In genomic region chr15:48965972-48966371, GRCh38 we compare ENCODE assay signal across 8 cellular contexts. TPM values are rescaled to one million over a fixed set of nuclear protein-coding genes. Genes with fewer than 3 reads are reported as not detected.
DNase-seq lines count a peak whose midpoint lies in the region; TF ChIP-seq lines count a peak whose summit lies in the region.

No MANE protein-coding gene starts in this region.

- no peaks in the 10 kb centered on the region for H3K9me3 ChIP-seq in CD4-positive, alpha-beta memory T cell (ENCODE audit: control insufficient read depth in 1 of 2, low read length in 2 of 2)

- H3K4me3 Mint-ChIP-seq in activated CD4-positive, alpha-beta T cell treated with anti-CD3 and anti-CD28 coated beads, Interleukin-2, amount 10 ng/mL, durations not matched to agents 24 days and 14 days: peak overlapping the region; percentile 58
- no peak overlapping the region for H3K4me3 Mint-ChIP-seq in HFFc6
- H3K4me3 Mint-ChIP-seq in CD4-positive, alpha-beta memory T cell: no peak overlapping the region

- POLR2A ChIA-PET in CD4-positive, alpha-beta memory T cell (lab: Charles Lee; ENCODE audit: partially characterized antibody): interaction anchor here (1.6 kb wide), 1 partner anchor 88 kb away, joined by 8 read pairs; the partner anchor contains the start of gene EID1

- H3K27ac Mint-ChIP-seq in activated CD4-positive, alpha-beta T cell treated with anti-CD3 and anti-CD28 coated beads, Interleukin-2, amount 10 ng/mL, durations not matched to agents 24 days and 14 days: peak overlapping the region; percentile 93
- peak overlapping the region; percentile 49 for H3K27ac Mint-ChIP-seq in HFFc6
- H3K27ac Mint-ChIP-seq in CD4-positive, alpha-beta memory T cell: no peak overlapping the region

- H3K27me3 Mint-ChIP-seq in activated CD4-positive, alpha-beta T cell treated with anti-CD3 and anti-CD28 coated beads, Interleukin-2, amount 10 ng/mL, durations not matched to agents 24 days and 14 days: peaks cover 2% of the 10 kb centered on the region
- no peaks in the 10 kb centered on the region; the same call in 1 of the 2 replicates for H3K27me3 Mint-ChIP-seq in HFFc6 (ENCODE audit: insufficient read depth)
- H3K27me3 Mint-ChIP-seq in CD4-positive, alpha-beta memory T cell: peaks cover 20 to 36% of the 10 kb centered on the region in 2 donors

- no peak overlapping the region for H3K4me3 ChIP-seq in epithelial cell of proximal tubule (ENCODE audit: low read depth, low read length)
- H3K4me3 ChIP-seq in CD4-positive, alpha-beta memory T cell (ENCODE audit: low read length in 2 of 2): no peak overlapping the region

- peak; percentile 72 for DNase-seq in activated CD4-positive, alpha-beta T cell treated with anti-CD3 and anti-CD28 coated beads, Interleukin-2, amount 10 ng/mL, durations not matched to agents 24 days and 14 days
- DNase-seq in activated CD4-positive, alpha-beta T cell treated with anti-CD3 and anti-CD28 coated beads, Interleukin-2, amount 50 U/mL, for 1 hour: no peak
- DNase-seq in HFFc6: peak; percentile 79
- peak; percentile 12 for DNase-seq in NCI-H2171 (lab: John Stamatoyannopoulos, UW)
- DNase-seq in epithelial cell of proximal tubule (ENCODE audit: low read depth): no peak
- no peak for DNase-seq in NCI-H526 treated with DMSO at 0.1 percent for 48 hours (lab: John Stamatoyannopoulos, UW)
- no peak for DNase-seq in CD4-positive, alpha-beta memory T cell
- no peak for DNase-seq in NCI-H345 treated with DMSO at 0.1 percent for 48 hours (lab: John Stamatoyannopoulos, UW; ENCODE audit: unreplicated experiment)

- intact Hi-C loops in activated CD4-positive, alpha-beta T cell treated with anti-CD3 and anti-CD28 coated beads, Interleukin-2, amount 10 ng/mL, durations not matched to agents 24 days and 14 days (cut with micrococcal nuclease): loop anchor here (1.0 to 5.0 kb wide), 7 partner anchors 19 to 181 kb away; no protein-coding TSS in a partner anchor
- intact Hi-C loops in CD4-positive, alpha-beta memory T cell (cut with micrococcal nuclease): no loop called here

- CTCF ChIA-PET in CD4-positive, alpha-beta memory T cell (lab: Charles Lee; ENCODE audit: partially characterized antibody): interaction anchor here (0.9 to 6.0 kb wide), 2 partner anchors 10 to 88 kb away, joined by 3 to 68 read pairs; no protein-coding TSS in a partner anchor

- peaks cover 20% of the 10 kb centered on the region for H3K9me3 Mint-ChIP-seq in activated CD4-positive, alpha-beta T cell treated with anti-CD3 and anti-CD28 coated beads, Interleukin-2, amount 10 ng/mL, durations not matched to agents 24 days and 14 days
- H3K9me3 Mint-ChIP-seq in HFFc6: no peaks in the 10 kb centered on the region
- H3K9me3 Mint-ChIP-seq in CD4-positive, alpha-beta memory T cell: peaks cover 0 to 2% (median 0%) of the 10 kb centered on the region in 8 donors

- H3K27me3 ChIP-seq in CD4-positive, alpha-beta memory T cell (ENCODE audit: insufficient read depth, low read length): peaks cover 12% of the 10 kb centered on the region

- peaks cover 6% of the 10 kb centered on the region for H3K36me3 Mint-ChIP-seq in activated CD4-positive, alpha-beta T cell treated with anti-CD3 and anti-CD28 coated beads, Interleukin-2, amount 10 ng/mL, durations not matched to agents 24 days and 14 days (ENCODE audit: low read depth)
- H3K36me3 Mint-ChIP-seq in HFFc6 (ENCODE audit: low read depth): no peaks in the 10 kb centered on the region
- H3K36me3 Mint-ChIP-seq in CD4-positive, alpha-beta memory T cell: no peaks in the 10 kb centered on the region

- peaks cover 53% of the 10 kb centered on the region for H3K4me1 Mint-ChIP-seq in activated CD4-positive, alpha-beta T cell treated with anti-CD3 and anti-CD28 coated beads, Interleukin-2, amount 10 ng/mL, durations not matched to agents 24 days and 14 days
- peaks cover 62% of the 10 kb centered on the region for H3K4me1 Mint-ChIP-seq in HFFc6 (ENCODE audit: low read depth)
- peaks cover 17 to 26% (median 22%) of the 10 kb centered on the region in 4 donors for H3K4me1 Mint-ChIP-seq in CD4-positive, alpha-beta memory T cell

- peaks cover 24% of the 10 kb centered on the region for H3K4me1 ChIP-seq in CD4-positive, alpha-beta memory T cell (ENCODE audit: insufficient read depth, low read length)

- TF ChIP-seq CTCF in HFFc6 (IDR thresholded peaks at IDR 0.05) (peak; percentile 71), epithelial cell of proximal tubule (conservative IDR thresholded peaks at IDR 0.05; ENCODE audit: low read depth, low read length) (peak; percentile 70)

- no peak overlapping the region for H3K27ac ChIP-seq in CD4-positive, alpha-beta memory T cell (ENCODE audit: low read depth, low read length)

- no peaks in the 10 kb centered on the region for H3K36me3 ChIP-seq in CD4-positive, alpha-beta memory T cell (ENCODE audit: insufficient read depth, low read length)

RNA-seq across cellular contexts. Expression of gene SHC4, which starts 2.3 kb away (rescaled TPM):
- 20.4 and 21.2 TPM in 2 replicates for total RNA-seq in activated CD4-positive, alpha-beta T cell treated with anti-CD3 and anti-CD28 coated beads, Interleukin-2, amount 10 ng/mL, durations not matched to agents 24 days and 14 days
- 1 to 10 TPM; 2.1 to 4.2 (median 3.5) TPM for total RNA-seq in HFFc6 (2021; fragmentation: NEBNext Ultra II Directional; extraction: Animal tissue kit (Norgen Biotek cat#: 25700))
- total RNA-seq in epithelial cell of proximal tubule: 2.2 and 9.3 TPM in 2 replicates
- under 1 TPM; 0.28 to 0.29 TPM for total RNA-seq in CD4-positive, alpha-beta memory T cell
- polyA plus RNA-seq in CD4-positive, alpha-beta memory T cell: not detected

Comparison
In these comparisons a context has a peak if more than half of its experiments do, and no peak if none do; other contexts are left out.
1. DNase-seq: peak in activated CD4-positive, alpha-beta T cell treated with anti-CD3 and anti-CD28 coated beads, Interleukin-2, amount 10 ng/mL, durations not matched to agents 24 days and 14 days (single experiment), HFFc6 (single experiment) and NCI-H2171 (single experiment); none in activated CD4-positive, alpha-beta T cell treated with anti-CD3 and anti-CD28 coated beads, Interleukin-2, amount 50 U/mL, for 1 hour (single experiment), epithelial cell of proximal tubule (single experiment), NCI-H526 treated with DMSO at 0.1 percent for 48 hours (single experiment), CD4-positive, alpha-beta memory T cell (0 of 5) and NCI-H345 treated with DMSO at 0.1 percent for 48 hours (single experiment).
2. H3K27ac Mint-ChIP-seq: peak in activated CD4-positive, alpha-beta T cell treated with anti-CD3 and anti-CD28 coated beads, Interleukin-2, amount 10 ng/mL, durations not matched to agents 24 days and 14 days (single experiment) and HFFc6 (single experiment); none in CD4-positive, alpha-beta memory T cell (0 of 7).